In the genomic region with DNA sequence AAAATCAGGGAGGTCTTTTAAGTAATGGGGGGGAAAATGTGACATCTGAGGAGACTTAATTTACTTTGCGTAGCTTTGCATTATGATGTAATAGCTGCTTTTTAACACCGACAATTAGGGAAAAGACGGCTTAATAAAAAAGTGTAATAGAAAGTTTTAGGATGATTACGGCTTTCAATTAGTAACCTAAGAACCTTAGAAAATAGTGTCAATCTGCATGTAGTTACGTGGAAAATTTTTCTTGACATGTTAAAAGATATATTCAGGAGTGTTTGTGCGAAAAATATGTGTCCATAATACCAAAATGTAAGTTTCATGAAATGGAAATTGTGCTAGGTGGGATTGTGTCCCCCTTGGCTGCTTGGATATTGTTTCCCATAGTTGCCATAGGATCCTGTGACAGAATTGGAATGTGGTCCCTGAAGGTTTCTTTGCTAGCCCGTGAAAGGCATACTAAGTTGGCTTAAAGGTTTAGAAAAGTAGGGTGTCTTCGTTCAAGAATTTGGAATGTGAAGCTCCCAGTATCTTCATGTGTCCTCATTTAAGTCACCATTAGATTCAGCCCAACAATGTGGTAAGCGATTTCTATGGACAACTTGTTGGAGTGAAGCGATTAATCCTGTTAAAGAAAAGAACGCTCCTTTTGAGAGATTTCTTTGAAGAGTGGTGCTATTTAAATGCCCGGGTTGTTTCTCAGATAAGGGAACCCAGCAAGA, we compare ENCODE assay signal across 8 cellular contexts. TPM values are rescaled to one million over a fixed set of nuclear protein-coding genes. Genes with fewer than 3 reads are reported as not detected.
DNase-seq lines count a peak whose midpoint lies in the region; ATAC-seq and TF ChIP-seq lines count a peak whose summit lies in the region.

No MANE protein-coding gene starts in this region.

- ATAC-seq in naive B cell (ENCODE audit: low read depth in 2 of 2), result no peak

- peaks cover 45 to 59% (median 51%) of the 10 kb centered on the region in 3 donors for H3K4me1 Mint-ChIP-seq in naive B cell

- DNase-seq in BE2C, result no peak
- no peak for DNase-seq in Jurkat, Clone E6-1 (ENCODE audit: low read depth, low spot score)
- DNase-seq in naive B cell, result no peak
- DNase-seq in NCI-H526 (lab: John Stamatoyannopoulos, UW), result no peak
- no peak for DNase-seq in GM10248 (ENCODE audit: extremely low spot score)
- DNase-seq in GM13976 (ENCODE audit: low spot score), result no peak
- DNase-seq in inferior parietal cortex (ENCODE audit: extremely low spot score), result no peak

- H3K9me3 ChIP-seq in BE2C (no peaks in the 10 kb centered on the region), duodenal mucosa (ENCODE audit: control insufficient read depth in 1 of 2, low read length in 2 of 2) (no peaks in the 10 kb centered on the region)

- peak overlapping the region in 1 of 6 donors; percentile 93 for H3K27ac Mint-ChIP-seq in naive B cell

- H3K4me3 ChIP-seq in BE2C (ENCODE audit: low read depth, low read length) (peak overlapping the region; percentile 85), duodenal mucosa (ENCODE audit: low read depth in 1 of 2, low read length in 2 of 2) (peak overlapping the region; percentile 72 to 89)
- peak overlapping the region; percentile 52; the same call in 1 of the 2 replicates for H3K4me3 ChIP-seq in Jurkat, Clone E6-1 (ENCODE audit: low read length)

- H3K9me3 Mint-ChIP-seq in naive B cell, result no peaks in the 10 kb centered on the region

- no peak overlapping the region for H3K27ac ChIP-seq in duodenal mucosa (ENCODE audit: low read depth, low read length)

- peak overlapping the region; percentile 76 to 79 for H3K9ac ChIP-seq in duodenal mucosa (ENCODE audit: low read depth in 1 of 2, low read length in 2 of 2)

- peaks cover 4 to 5% of the 10 kb centered on the region in 2 donors for H3K36me3 Mint-ChIP-seq in naive B cell

- CTCF ChIA-PET in GM10248 (lab: Yijun Ruan, JAX), result interaction anchor here (1.5 to 3.7 kb wide), 2 partner anchors 9 to 20 kb away, joined by 4 to 24 read pairs; no protein-coding TSS in a partner anchor

- H3K27me3 Mint-ChIP-seq in naive B cell, result peaks cover 0 to 12% (median 0%) of the 10 kb centered on the region in 3 donors

- H3K36me3 ChIP-seq in BE2C (peaks cover 19% of the 10 kb centered on the region), duodenal mucosa (ENCODE audit: control insufficient read depth in 1 of 2, insufficient read depth in 2 of 2, low read length in 2 of 2) (peaks cover 0 to 4% of the 10 kb centered on the region in 2 donors)

- H3K4me3 Mint-ChIP-seq in naive B cell, result peak overlapping the region; percentile 95 to 99 (median 97)

- in situ Hi-C loops in GM13976 (cut with MboI; ENCODE audit: low sequenced_read_pairs, unreplicated experiment), result no loop called here

- H3K27me3 ChIP-seq in BE2C (no peaks in the 10 kb centered on the region), duodenal mucosa (ENCODE audit: control insufficient read depth in 1 of 2, insufficient read depth in 2 of 2, low read length in 2 of 2) (peaks cover 0 to 7% of the 10 kb centered on the region in 2 donors)

- POLR2A ChIA-PET in GM10248 (lab: Yijun Ruan, JAX), result interaction anchor here (0.7 kb wide), 1 partner anchor 109 kb away, joined by 3 read pairs; no protein-coding TSS in a partner anchor

- TF ChIP-seq CTCF in BE2C (IDR thresholded peaks at IDR 0.05; ENCODE audit: low read depth, low read length) (no peak), GM10248 (IDR thresholded peaks at IDR 0.05; ENCODE audit: control extremely low read depth, extremely low read depth, low read depth, missing control alignments) (no peak), GM13976 (IDR thresholded peaks at IDR 0.05; ENCODE audit: borderline replicate concordance, control extremely low read depth, extremely low read depth, insufficient read depth, missing control alignments) (no peak)

- H3K4me1 ChIP-seq in BE2C, result no peaks in the 10 kb centered on the region; the same call in 1 of the 2 replicates
- peaks cover 23 to 25% of the 10 kb centered on the region in 2 donors for H3K4me1 ChIP-seq in duodenal mucosa (ENCODE audit: control insufficient read depth in 1 of 2, insufficient read depth in 2 of 2, low read length in 2 of 2)

RNA-seq across cellular contexts. Expression of gene RGMB, which starts 1.9 kb away (rescaled TPM):
- 37.2 TPM for polyA plus RNA-seq in BE2C (2012; ENCODE audit: insufficient read depth, insufficient read length, low read depth)
- 10.7 TPM for polyA plus RNA-seq in Jurkat, Clone E6-1 (2012; ENCODE audit: insufficient read depth, insufficient read length)
- 1 to 10 TPM; 3.8 to 8.6 (median 4.6) TPM for polyA plus RNA-seq in naive B cell (ENCODE audit: low read depth in 6 of 6)
